Comparison of ENCODE assay signal across 26 cellular contexts in the genomic region with DNA sequence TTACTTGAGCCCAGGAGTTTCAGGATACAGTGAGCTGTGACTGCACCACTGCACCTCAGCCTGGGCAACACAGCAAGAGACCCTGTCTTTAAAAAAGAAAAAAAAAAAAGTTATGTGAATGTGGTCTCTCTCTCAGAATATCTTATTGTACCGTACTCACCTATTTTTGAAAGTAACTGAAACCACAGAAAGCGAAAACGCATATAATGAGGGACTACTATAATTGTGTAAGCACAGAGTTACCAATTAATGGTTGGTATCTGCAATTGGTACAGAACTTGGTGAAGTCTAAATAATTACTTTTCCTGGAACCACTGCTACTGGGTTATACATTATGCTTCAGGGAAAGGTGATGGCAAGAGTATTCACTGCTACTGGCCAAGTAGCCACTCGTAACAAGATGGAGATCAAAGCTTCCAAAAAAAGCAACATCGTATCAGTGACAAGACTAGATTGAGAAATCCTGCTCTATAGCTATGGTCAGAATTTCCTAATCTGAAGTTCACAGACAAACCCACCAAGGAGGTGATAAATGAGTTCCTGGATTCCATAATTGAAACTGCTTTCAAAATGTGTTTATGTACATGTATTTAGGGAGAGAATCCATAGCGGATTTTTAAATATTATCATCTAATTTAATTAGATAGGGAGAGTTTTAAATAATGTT.
"Had no signal": no experiment of that assay in that cellular context is flagged by ENCODE, and none has a peak within 500 bp of the region (broad histone marks: within the 10 kb centered on the region; RNA-seq: fewer than 3 reads in every experiment).

No MANE protein-coding gene starts in this region.

- H3K36me3 ChIP-seq: cardiac muscle cell had no signal

- H3K27ac ChIP-seq: brain microvascular endothelial cell, cardiac muscle cell had no signal

- FAIRE-seq: colon, TTC549 had no signal

- ATAC-seq: activated CD8-positive, alpha-beta memory T cell treated with anti-CD3 and anti-CD28 coated beads, Interleukin-2, amount 10 ng/mL, durations not matched to agents 7 days and 5 days; Panc1; Right ventricle myocardium inferior; T-helper 17 cell had no signal

- H3K27me3 ChIP-seq: brain microvascular endothelial cell, cardiac muscle cell had no signal

- H3K4me3 ChIP-seq: cardiac muscle cell had no signal

- DNase-seq: activated B cell treated with CpG ODN at 0.5 μM for 24 hours; activated CD4-positive, alpha-beta T cell treated with anti-CD3 and anti-CD28 coated beads for 1 hour; activated CD4-positive, alpha-beta T cell treated with anti-CD3 and anti-CD28 coated beads, Interleukin-2, amount 50 U/mL, for 48 hours; activated CD8-positive, alpha-beta memory T cell treated with anti-CD3 and anti-CD28 coated beads, Interleukin-2, amount 10 ng/mL, durations not matched to agents 7 days and 5 days; activated effector memory CD4-positive, alpha-beta T cell treated with Interleukin-2 at 50 U/mL for 16 hours; activated naive CD4-positive, alpha-beta T cell; activated T-cell treated with anti-CD3 and anti-CD28 coated beads, Interleukin-2, amount 50 U/mL, for 24 hours; amygdala; brain microvascular endothelial cell; cerebellar nuclear complex; Kasumi-1; NCI-H1105; NCI-H1436; NCI-H1694 treated with DMSO at 0.1 percent for 48 hours; NCI-H2081; NCI-H510A treated with DMSO at 0.1 percent for 48 hours; NCI-H69; NK-92 treated with Interleukin-12 subunit alpha and Interleukin-12 subunit beta, amount 100 ng/mL, for 24 hours; RPMI8226; T-helper 17 cell; T-helper 9 cell had no signal
